In the genomic region with DNA sequence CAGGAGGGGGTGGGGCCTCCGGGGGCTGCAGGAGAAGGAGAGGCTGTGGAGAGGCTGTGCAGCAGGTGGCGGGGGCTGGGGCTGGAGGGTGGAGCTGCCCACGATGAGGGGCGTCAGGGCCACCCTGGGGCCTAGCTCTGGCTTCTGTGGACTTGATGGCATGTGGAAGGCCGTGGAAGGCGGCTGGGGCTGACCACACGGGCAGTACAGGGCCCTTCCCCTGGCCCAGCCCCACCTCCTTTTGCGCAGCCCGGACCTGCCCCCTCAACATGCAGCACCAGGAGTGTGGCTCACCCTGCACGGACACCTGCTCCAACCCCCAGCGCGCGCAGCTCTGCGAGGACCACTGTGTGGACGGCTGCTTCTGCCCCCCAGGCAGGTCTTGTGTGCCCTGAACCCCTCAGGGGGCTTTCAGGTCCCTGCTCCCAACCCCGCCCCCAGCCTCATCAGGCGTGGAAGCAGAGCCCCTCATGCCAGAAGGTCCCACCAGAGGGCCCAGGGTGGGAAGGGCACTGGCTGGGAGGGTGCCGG, we compare ENCODE assay signal across 29 cellular contexts. TPM values are rescaled to one million over a fixed set of nuclear protein-coding genes. Genes with fewer than 3 reads are reported as not detected.
DNase-seq lines count a peak whose midpoint lies in the region; ATAC-seq, FAIRE-seq and TF ChIP-seq lines count a peak whose summit lies in the region.
"Had no signal": no experiment of that assay in that cellular context is flagged by ENCODE, and none has a peak within 500 bp of the region (broad histone marks: within the 10 kb centered on the region; RNA-seq: fewer than 3 reads in every experiment).

No MANE protein-coding gene starts in this region.

- H3K27ac Mint-ChIP-seq in natural killer cell treated with Interleukin-12 subunit alpha and Interleukin-12 subunit beta and Interleukin-15 and Interleukin-18, amount 100 ng/mL, for 72 hours: no peak overlapping the region
- H3K27ac Mint-ChIP-seq in natural killer cell: no peak overlapping the region
- no peak overlapping the region for H3K27ac Mint-ChIP-seq in glutamatergic neuron (ENCODE audit: unreplicated experiment)
- no peak overlapping the region for H3K27ac Mint-ChIP-seq in T-helper 2 cell treated with Interferon-gamma antibody and Interleukin-4, amounts not matched to agents 5 μg/mL and 100 μg/mL, for 36 hours
- H3K27ac Mint-ChIP-seq: brain, HFFc6 had no signal

- ATAC-seq in natural killer cell treated with Interleukin-12 subunit alpha and Interleukin-12 subunit beta and Interleukin-15 and Interleukin-18, amount 100 ng/mL, for 72 hours: no peak
- ATAC-seq in natural killer cell (no peak), mucosa of descending colon (no peak)
- ATAC-seq: GM12878, heart right ventricle had no signal

- H3K36me3 ChIP-seq in mucosa of descending colon (ENCODE audit: low read depth): no peaks in the 10 kb centered on the region
- H3K36me3 ChIP-seq: heart right ventricle, stomach, tibial artery had no signal

- no peaks in the 10 kb centered on the region for H3K9me3 ChIP-seq in mucosa of descending colon
- H3K9me3 ChIP-seq: heart right ventricle, stomach, tibial artery had no signal

- TF ChIP-seq CTCF in natural killer cell (IDR thresholded peaks at IDR 0.05): no peak
- no peak for TF ChIP-seq CTCF in glutamatergic neuron (IDR thresholded peaks at IDR 0.05; ENCODE audit: partially characterized antibody, unreplicated experiment)
- no peak for TF ChIP-seq CTCF in mucosa of descending colon (IDR thresholded peaks at IDR 0.05)
- TF ChIP-seq CTCF in foreskin fibroblast (IDR thresholded peaks at IDR 0.05; ENCODE audit: low read depth, low read length): no peak

- H3K9me3 Mint-ChIP-seq in natural killer cell treated with Interleukin-12 subunit alpha and Interleukin-12 subunit beta and Interleukin-15 and Interleukin-18, amount 100 ng/mL, for 72 hours: no peaks in the 10 kb centered on the region
- no peaks in the 10 kb centered on the region for H3K9me3 Mint-ChIP-seq in natural killer cell
- H3K9me3 Mint-ChIP-seq in glutamatergic neuron (ENCODE audit: unreplicated experiment): no peaks in the 10 kb centered on the region
- no peaks in the 10 kb centered on the region for H3K9me3 Mint-ChIP-seq in T-helper 2 cell treated with Interferon-gamma antibody and Interleukin-4, amounts not matched to agents 5 μg/mL and 100 μg/mL, for 36 hours
- H3K9me3 Mint-ChIP-seq: brain, HFFc6 had no signal

- no peak overlapping the region for H3K4me3 Mint-ChIP-seq in natural killer cell treated with Interleukin-12 subunit alpha and Interleukin-12 subunit beta and Interleukin-15 and Interleukin-18, amount 100 ng/mL, for 72 hours
- no peak overlapping the region for H3K4me3 Mint-ChIP-seq in natural killer cell
- no peak overlapping the region for H3K4me3 Mint-ChIP-seq in glutamatergic neuron (ENCODE audit: unreplicated experiment)
- H3K4me3 Mint-ChIP-seq in T-helper 2 cell treated with Interferon-gamma antibody and Interleukin-4, amounts not matched to agents 5 μg/mL and 100 μg/mL, for 36 hours: no peak overlapping the region
- H3K4me3 Mint-ChIP-seq: brain, HFFc6 had no signal

- H3K4me1 Mint-ChIP-seq in natural killer cell treated with Interleukin-12 subunit alpha and Interleukin-12 subunit beta and Interleukin-15 and Interleukin-18, amount 100 ng/mL, for 72 hours (ENCODE audit: low read depth in 2 of 2): no peaks in the 10 kb centered on the region
- no peaks in the 10 kb centered on the region for H3K4me1 Mint-ChIP-seq in natural killer cell
- H3K4me1 Mint-ChIP-seq in glutamatergic neuron (ENCODE audit: low read depth, unreplicated experiment): no peaks in the 10 kb centered on the region
- H3K4me1 Mint-ChIP-seq in T-helper 2 cell treated with Interferon-gamma antibody and Interleukin-4, amounts not matched to agents 5 μg/mL and 100 μg/mL, for 36 hours (ENCODE audit: low read depth): no peaks in the 10 kb centered on the region
- H3K4me1 Mint-ChIP-seq: brain had no signal

- peaks cover 25% of the 10 kb centered on the region for H3K4me1 ChIP-seq in mucosa of descending colon (ENCODE audit: low read depth)
- H3K4me1 ChIP-seq: heart right ventricle had no signal

- FAIRE-seq in frontal cortex (lab: Jason Lieb, UNC): no peak
- FAIRE-seq: GM12878, small intestine had no signal

- intact Hi-C loops in natural killer cell (cut with micrococcal nuclease): no loop called here
- intact Hi-C loops in mucosa of descending colon (cut with DNase I, micrococcal nuclease): no loop called here

- no peaks in the 10 kb centered on the region for H3K36me3 Mint-ChIP-seq in natural killer cell treated with Interleukin-12 subunit alpha and Interleukin-12 subunit beta and Interleukin-15 and Interleukin-18, amount 100 ng/mL, for 72 hours
- H3K36me3 Mint-ChIP-seq in natural killer cell: no peaks in the 10 kb centered on the region
- H3K36me3 Mint-ChIP-seq in glutamatergic neuron (ENCODE audit: unreplicated experiment): no peaks in the 10 kb centered on the region
- no peaks in the 10 kb centered on the region for H3K36me3 Mint-ChIP-seq in T-helper 2 cell treated with Interferon-gamma antibody and Interleukin-4, amounts not matched to agents 5 μg/mL and 100 μg/mL, for 36 hours (ENCODE audit: low read depth)
- H3K36me3 Mint-ChIP-seq: brain had no signal

- DNase-seq in natural killer cell treated with Interleukin-12 subunit alpha and Interleukin-12 subunit beta and Interleukin-15 and Interleukin-18, amount 100 ng/mL, for 72 hours (ENCODE audit: low spot score): peak; percentile 44
- no peak for DNase-seq in natural killer cell
- peak; percentile 15 for DNase-seq in glutamatergic neuron
- DNase-seq in mucosa of descending colon: peak in 2 of 3 donors; percentile 3 to 37
- no peak for DNase-seq in frontal cortex (ENCODE audit: low spot score in 2 of 2)
- DNase-seq in foreskin fibroblast: no peak
- DNase-seq in T-helper 2 cell treated with Interferon-gamma antibody and Interleukin-4, amounts not matched to agents 5 μg/mL and 100 μg/mL, for 36 hours (ENCODE audit: low spot score): no peak
- no peak for DNase-seq in NCI-H524 (lab: John Stamatoyannopoulos, UW)
- DNase-seq: activated CD4-positive, alpha-beta T cell treated with anti-CD3 and anti-CD28 coated beads for 4 hours; activated naive CD4-positive, alpha-beta T cell treated with Interleukin-2 at 50 U/mL for 16 hours; activated T-cell treated with anti-CD3 and anti-CD28 coated beads, Interleukin-2, amount 50 U/mL, for 1 hour; C1 segment of cervical spinal cord; HFFc6; IMR-90; mesendoderm; NCI-H446 treated with DMSO at 0.1 percent for 48 hours; occipital lobe; OCI-M1; small intestine; stimulated activated CD4-positive, alpha-beta T cell treated with anti-CD3 and anti-CD28 coated beads, Interleukin-1b, Interleukin-23, amount 100 ng/mL, for 48 hours; stimulated activated CD8-positive, alpha-beta memory T cell treated with anti-CD3 and anti-CD28 coated beads, Interleukin-4, amount 100 ng/mL, for 48 hours; stomach had no signal

- H3K27me3 Mint-ChIP-seq in natural killer cell treated with Interleukin-12 subunit alpha and Interleukin-12 subunit beta and Interleukin-15 and Interleukin-18, amount 100 ng/mL, for 72 hours: peaks cover 0 to 2% of the 10 kb centered on the region in 2 donors
- H3K27me3 Mint-ChIP-seq in natural killer cell (ENCODE audit: low read depth in 2 of 2): no peaks in the 10 kb centered on the region
- no peaks in the 10 kb centered on the region for H3K27me3 Mint-ChIP-seq in glutamatergic neuron (ENCODE audit: unreplicated experiment)
- H3K27me3 Mint-ChIP-seq in T-helper 2 cell treated with Interferon-gamma antibody and Interleukin-4, amounts not matched to agents 5 μg/mL and 100 μg/mL, for 36 hours (ENCODE audit: low read depth): no peaks in the 10 kb centered on the region
- H3K27me3 Mint-ChIP-seq: brain had no signal

- H3K4me3 ChIP-seq in mucosa of descending colon (no peak overlapping the region), foreskin fibroblast (ENCODE audit: low read depth in 1 of 2, low read length in 2 of 2) (no peak overlapping the region)
- H3K4me3 ChIP-seq: GM12878, heart right ventricle, stomach, tibial artery had no signal

RNA-seq across cellular contexts. Expression of gene MUC5B, which starts 6.1 kb away (rescaled TPM):
- total RNA-seq in natural killer cell treated with Interleukin-12 subunit alpha and Interleukin-12 subunit beta and Interleukin-15 and Interleukin-18, amount 100 ng/mL, for 72 hours: not detected
- total RNA-seq in natural killer cell: not detected
- total RNA-seq in glutamatergic neuron (ENCODE audit: unreplicated experiment): not detected
- 100 to 1,000 TPM; 133 to 431 (median 135) TPM for total RNA-seq in mucosa of descending colon
- not detected for total RNA-seq in frontal cortex
- total RNA-seq: activated CD8-positive, alpha-beta memory T cell treated with anti-CD3 and anti-CD28 coated beads for 36 hours; Daoy; heart right ventricle; HFFc6; IMR-90; occipital lobe; T-helper 2 cell treated with Interferon-gamma antibody and Interleukin-4, amounts not matched to agents 100 ng/mL and 5 ng/mL, for 36 hours had no signal

Comparison
In these comparisons a context has a peak if more than half of its experiments do, and no peak if none do; other contexts are left out.
1. DNase-seq: peak in natural killer cell treated with Interleukin-12 subunit alpha and Interleukin-12 subunit beta and Interleukin-15 and Interleukin-18, amount 100 ng/mL, for 72 hours (single experiment), glutamatergic neuron (single experiment) and mucosa of descending colon (2 of 3); none in natural killer cell (single experiment), frontal cortex (0 of 2), foreskin fibroblast (0 of 2), T-helper 2 cell treated with Interferon-gamma antibody and Interleukin-4, amounts not matched to agents 5 μg/mL and 100 μg/mL, for 36 hours (single experiment) and NCI-H524 (0 of 2).
2. RNA of gene MUC5B, which starts 6.1 kb away (total RNA-seq): 133 to 431 TPM in mucosa of descending colon; not detected in glutamatergic neuron (single experiment), not detected in natural killer cell treated with Interleukin-12 subunit alpha and Interleukin-12 subunit beta and Interleukin-15 and Interleukin-18, amount 100 ng/mL, for 72 hours, not detected in natural killer cell and not detected in frontal cortex (single experiment); every median in the first group is over 100 times any median in the second.